ENCODE assay signal across 8 cellular contexts in genomic region chr4:124711469-124712416, GRCh38. TPM values are rescaled to one million over a fixed set of nuclear protein-coding genes. Genes with fewer than 3 reads are reported as not detected.
A peak's percentile ranks its signal among the peaks of the same experiment; 100 is the strongest.
DNase-seq lines count a peak whose midpoint lies in the region; ATAC-seq, FAIRE-seq and TF ChIP-seq lines count a peak whose summit lies in the region.

No MANE protein-coding gene starts in this region.

- no peak for FAIRE-seq in pancreas (lab: Jason Lieb, UNC)

- intact Hi-C loops in heart right ventricle (cut with DNase I): loop anchor here in 7 of 10 donors (5.0 to 10.0 kb wide), 5 partner anchors 223 to 377 kb away; no protein-coding TSS in a partner anchor
- intact Hi-C loops in pancreas (cut with DNase I): no loop called here

- 0 to 1% methylated on average over 33 to 38 of the region's 38 CpGs for WGBS in heart right ventricle, 2 donors
- 0% methylated on average over 30 to 38 of the region's 38 CpGs for WGBS in pancreas, 2 donors

- H3K9me3 ChIP-seq in heart right ventricle (no peaks in the 10 kb centered on the region), pancreas (no peaks in the 10 kb centered on the region)

- peak in 4 of 9 donors; percentile 18 to 51 (median 46) for TF ChIP-seq CTCF in heart right ventricle (IDR thresholded peaks at IDR 0.05)
- TF ChIP-seq CTCF in pancreas (IDR thresholded peaks at IDR 0.05): no peak

- H3K27me3 ChIP-seq in heart right ventricle (no peaks in the 10 kb centered on the region), pancreas (no peaks in the 10 kb centered on the region)

- H3K4me3 ChIP-seq in heart right ventricle: peak overlapping the region; percentile 72 to 93 (median 88)
- peak overlapping the region; percentile 54 to 92 (median 76) for H3K4me3 ChIP-seq in pancreas

- DNase-seq in DMS53 treated with DMSO at 0.1 percent for 48 hours (lab: John Stamatoyannopoulos, UW; ENCODE audit: unreplicated experiment): peak; percentile 27
- DNase-seq in NCI-H526 (lab: John Stamatoyannopoulos, UW): peak; percentile 34 to 79
- peak; percentile 24 for DNase-seq in amniotic stem cell (lab: John Stamatoyannopoulos, UW)
- peak in 1 of 2 donors; percentile 47 for DNase-seq in heart right ventricle
- DNase-seq in pancreas: peak in 5 of 6 donors; percentile 30 to 81 (median 57)
- no peak for DNase-seq in NCI-H2196 (lab: John Stamatoyannopoulos, UW; ENCODE audit: unreplicated experiment)

- peak overlapping the region; percentile 84 to 99 (median 97) for H3K27ac ChIP-seq in heart right ventricle
- peak overlapping the region; percentile 82 to 97 (median 92) for H3K27ac ChIP-seq in pancreas

- H3K4me1 ChIP-seq in heart right ventricle (peaks cover 0 to 49% (median 20%) of the 10 kb centered on the region in 9 donors), pancreas (peaks cover 0 to 26% (median 13%) of the 10 kb centered on the region in 3 donors)

- H3K36me3 ChIP-seq in heart right ventricle (peaks cover 0 to 13% (median 0%) of the 10 kb centered on the region in 9 donors), pancreas (no peaks in the 10 kb centered on the region)

- ATAC-seq in GM19395 (IDR thresholded peaks at IDR 0.05; ENCODE audit: unreplicated experiment) (peak; percentile 44), HG03432 (IDR thresholded peaks at IDR 0.05; ENCODE audit: unreplicated experiment) (peak; percentile 42), heart right ventricle (peak; percentile 44 to 80 (median 76)), pancreas (peak; percentile 62 to 76 (median 66))

RNA-seq across cellular contexts. Expression of gene ANKRD50, which starts 0.8 kb away (rescaled TPM):
- total RNA-seq in heart right ventricle (10 to 100 TPM in 4 of 10 donors, 1 to 10 TPM in 6; 5.2 to 20.1 (median 8.5) TPM), pancreas (10 to 100 TPM in 1 of 6 donors, 1 to 10 TPM in 5; 2.4 to 12.5 (median 3.6) TPM)
- polyA plus RNA-seq in heart right ventricle (1 to 10 TPM; 2.1 to 2.4 TPM), pancreas (1 to 10 TPM; 1.2 to 1.9 TPM)

Comparison
In these comparisons a context has a peak if more than half of its experiments do, and no peak if none do; other contexts are left out.
1. intact Hi-C loops: an anchor here in heart right ventricle (5.0 to 10.0 kb wide); none called in pancreas.